ENCODE assay signal across 15 cellular contexts in the genomic region with DNA sequence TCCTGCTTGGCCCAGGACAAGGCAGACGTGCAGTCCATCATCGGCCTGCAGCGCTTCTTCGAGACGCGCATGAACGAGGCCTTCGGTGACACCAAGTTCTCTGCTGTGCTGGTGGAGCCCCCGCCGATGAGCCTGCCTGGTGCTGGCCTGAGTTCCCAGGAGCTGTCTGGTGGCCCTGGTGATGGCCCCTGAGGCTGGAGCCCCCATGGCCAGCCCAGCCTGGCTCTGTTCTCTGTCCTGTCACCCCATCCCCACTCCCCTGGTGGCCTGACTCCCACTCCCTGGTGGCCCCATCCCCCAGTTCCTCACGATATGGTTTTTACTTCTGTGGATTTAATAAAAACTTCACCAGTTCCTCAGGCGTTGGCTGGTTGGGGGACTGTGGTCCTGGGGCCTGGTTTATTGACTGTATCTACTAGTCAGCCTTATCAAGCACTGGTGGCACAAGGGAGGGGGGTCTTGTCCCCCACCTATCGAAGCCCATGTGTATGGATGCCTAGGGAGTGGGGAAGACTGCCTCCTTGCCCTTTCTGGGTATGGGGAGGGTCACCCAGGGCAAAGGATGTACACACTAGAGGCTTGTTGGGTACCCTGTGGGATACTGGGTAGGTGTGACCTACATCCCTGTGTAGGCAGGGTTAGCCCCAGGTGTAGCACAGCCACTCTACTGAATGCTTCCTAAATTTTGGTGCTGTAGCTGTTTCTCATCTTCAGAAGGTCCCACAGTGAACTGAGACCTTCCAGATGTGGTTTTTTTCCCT. TPM values are rescaled to one million over a fixed set of nuclear protein-coding genes. Genes with fewer than 3 reads are reported as not detected.
A peak's percentile ranks its signal among the peaks of the same experiment; 100 is the strongest.
DNase-seq lines count a peak whose midpoint lies in the region; TF ChIP-seq lines count a peak whose summit lies in the region.
"Had no signal": no experiment of that assay in that cellular context is flagged by ENCODE, and none has a peak within 500 bp of the region (broad histone marks: within the 10 kb centered on the region; RNA-seq: fewer than 3 reads in every experiment).

No MANE protein-coding gene starts in this region.

- no peaks in the 10 kb centered on the region for H3K9me3 Mint-ChIP-seq in activated CD4-positive, alpha-beta T cell treated with anti-CD3 and anti-CD28 coated beads, Interleukin-2, amount 10 ng/mL, durations not matched to agents 24 days and 14 days
- no peaks in the 10 kb centered on the region for H3K9me3 Mint-ChIP-seq in nephron

- H3K9me3 ChIP-seq in Peyer's patch, result no peaks in the 10 kb centered on the region
- H3K9me3 ChIP-seq: BE2C had no signal

- H3K4me3 Mint-ChIP-seq in activated CD4-positive, alpha-beta T cell treated with anti-CD3 and anti-CD28 coated beads, Interleukin-2, amount 10 ng/mL, durations not matched to agents 24 days and 14 days, result no peak overlapping the region
- H3K4me3 Mint-ChIP-seq in nephron, result peak overlapping the region; percentile 4 to 71 (median 42)
- H3K4me3 Mint-ChIP-seq: activated CD8-positive, alpha-beta memory T cell treated with anti-CD3 and anti-CD28 coated beads, Interleukin-2, amount 10 ng/mL, durations not matched to agents 7 days and 5 days had no signal

- DNase-seq in activated CD4-positive, alpha-beta T cell treated with anti-CD3 and anti-CD28 coated beads, Interleukin-2, amount 10 ng/mL, durations not matched to agents 24 days and 14 days, result peak; percentile 59
- DNase-seq in activated CD4-positive, alpha-beta T cell treated with anti-CD3 and anti-CD28 coated beads, Interleukin-2, amount 50 U/mL, for 48 hours, result no peak
- DNase-seq in NB4 (ENCODE audit: low read depth) (peak; percentile 12), NCI-H2029 treated with DMSO at 0.1 percent for 48 hours (lab: John Stamatoyannopoulos, UW) (no peak), Peyer's patch (no peak)
- DNase-seq: activated CD4-positive, alpha-beta T cell treated with anti-CD3 and anti-CD28 coated beads for 1 hour; activated CD8-positive, alpha-beta memory T cell treated with anti-CD3 and anti-CD28 coated beads, Interleukin-2, amount 10 ng/mL, durations not matched to agents 7 days and 5 days; activated naive CD4-positive, alpha-beta T cell treated with Interleukin-2 at 50 U/mL for 16 hours; BE2C; Calu3; glutamatergic neuron; left colon; NCI-H2081 treated with DMSO at 0.1 percent for 48 hours; stimulated activated CD4-positive, alpha-beta T cell treated with anti-CD3 and anti-CD28 coated beads, Interleukin-4, amount 100 ng/mL, for 24 hours had no signal

- peaks cover 83% of the 10 kb centered on the region for H3K36me3 Mint-ChIP-seq in activated CD4-positive, alpha-beta T cell treated with anti-CD3 and anti-CD28 coated beads, Interleukin-2, amount 10 ng/mL, durations not matched to agents 24 days and 14 days (ENCODE audit: low read depth)
- peaks cover 68% of the 10 kb centered on the region for H3K36me3 Mint-ChIP-seq in nephron (ENCODE audit: low read depth)

- H3K36me3 ChIP-seq in Peyer's patch, result peaks cover 0 to 63% (median 0%) of the 10 kb centered on the region in 3 donors

- intact Hi-C loops in activated CD4-positive, alpha-beta T cell treated with anti-CD3 and anti-CD28 coated beads, Interleukin-2, amount 10 ng/mL, durations not matched to agents 24 days and 14 days (cut with micrococcal nuclease), result no loop called here

- no peaks in the 10 kb centered on the region for H3K27me3 ChIP-seq in Peyer's patch

- H3K4me3 ChIP-seq in NB4 (ENCODE audit: low read depth, low read length) (no peak overlapping the region), Peyer's patch (no peak overlapping the region)

- no peak overlapping the region for H3K27ac Mint-ChIP-seq in activated CD4-positive, alpha-beta T cell treated with anti-CD3 and anti-CD28 coated beads, Interleukin-2, amount 10 ng/mL, durations not matched to agents 24 days and 14 days
- no peak overlapping the region for H3K27ac Mint-ChIP-seq in nephron
- H3K27ac Mint-ChIP-seq: activated CD8-positive, alpha-beta memory T cell treated with anti-CD3 and anti-CD28 coated beads, Interleukin-2, amount 10 ng/mL, durations not matched to agents 7 days and 5 days had no signal

- peaks cover 0 to 31% (median 27%) of the 10 kb centered on the region in 4 donors for H3K4me1 ChIP-seq in Peyer's patch

- TF ChIP-seq POLR2A in NB4 (IDR thresholded peaks at IDR 0.05; ENCODE audit: extremely low read depth, insufficient read length), result no peak
- no peak for TF ChIP-seq POLR2A in Peyer's patch (IDR thresholded peaks at IDR 0.05)

- H3K27me3 Mint-ChIP-seq in activated CD4-positive, alpha-beta T cell treated with anti-CD3 and anti-CD28 coated beads, Interleukin-2, amount 10 ng/mL, durations not matched to agents 24 days and 14 days, result no peaks in the 10 kb centered on the region
- no peaks in the 10 kb centered on the region for H3K27me3 Mint-ChIP-seq in nephron (ENCODE audit: low read depth)
- H3K27me3 Mint-ChIP-seq: activated CD8-positive, alpha-beta memory T cell treated with anti-CD3 and anti-CD28 coated beads, Interleukin-2, amount 10 ng/mL, durations not matched to agents 7 days and 5 days had no signal

- no peak overlapping the region for H3K27ac ChIP-seq in Peyer's patch

- TF ChIP-seq CTCF in NB4 (IDR thresholded peaks at IDR 0.05; ENCODE audit: low read depth, low read length) (no peak), nephron (IDR thresholded peaks at IDR 0.05; ENCODE audit: unreplicated experiment in 3 of 3) (no peak), Peyer's patch (IDR thresholded peaks at IDR 0.05) (no peak)

- peaks cover 45% of the 10 kb centered on the region for H3K4me1 Mint-ChIP-seq in activated CD4-positive, alpha-beta T cell treated with anti-CD3 and anti-CD28 coated beads, Interleukin-2, amount 10 ng/mL, durations not matched to agents 24 days and 14 days
- peaks cover 46% of the 10 kb centered on the region for H3K4me1 Mint-ChIP-seq in nephron

RNA-seq across cellular contexts. Expression of gene CHMP2A, which starts 4.4 kb away (rescaled TPM):
- 108 and 114 TPM in 2 replicates for total RNA-seq in activated CD4-positive, alpha-beta T cell treated with anti-CD3 and anti-CD28 coated beads, Interleukin-2, amount 10 ng/mL, durations not matched to agents 24 days and 14 days
- 100 to 1,000 TPM in 2 of 4 donors, 10 to 100 TPM in 2; 79.2 to 115 (median 101) TPM for total RNA-seq in Peyer's patch

RNA-seq across cellular contexts. Expression of gene TRIM28, which starts 6.7 kb away (rescaled TPM):
- 689 and 698 TPM in 2 replicates for total RNA-seq in activated CD4-positive, alpha-beta T cell treated with anti-CD3 and anti-CD28 coated beads, Interleukin-2, amount 10 ng/mL, durations not matched to agents 24 days and 14 days
- total RNA-seq in Peyer's patch, result 100 to 1,000 TPM; 164 to 281 (median 196) TPM

RNA-seq across cellular contexts. Expression of gene UBE2M, which starts 7.9 kb away (rescaled TPM):
- total RNA-seq in activated CD4-positive, alpha-beta T cell treated with anti-CD3 and anti-CD28 coated beads, Interleukin-2, amount 10 ng/mL, durations not matched to agents 24 days and 14 days, result 161 and 175 TPM in 2 replicates
- 10 to 100 TPM; 10.2 to 37.1 (median 18.5) TPM for total RNA-seq in Peyer's patch

RNA-seq across cellular contexts. Expression of gene MZF1, which starts 22.6 kb away (rescaled TPM):
- 21.6 and 23.7 TPM in 2 replicates for total RNA-seq in activated CD4-positive, alpha-beta T cell treated with anti-CD3 and anti-CD28 coated beads, Interleukin-2, amount 10 ng/mL, durations not matched to agents 24 days and 14 days
- 100 to 1,000 TPM in 1 of 4 donors, 10 to 100 TPM in 3; 60.9 to 123 (median 82.3) TPM for total RNA-seq in Peyer's patch

RNA-seq across cellular contexts. Expression of gene ZBTB45, which starts 30.9 kb away (rescaled TPM):
- 16.8 and 17.5 TPM in 2 replicates for total RNA-seq in activated CD4-positive, alpha-beta T cell treated with anti-CD3 and anti-CD28 coated beads, Interleukin-2, amount 10 ng/mL, durations not matched to agents 24 days and 14 days
- 10 to 100 TPM in 3 of 4 donors, 1 to 10 TPM in 1; 7.4 to 21.6 (median 14.3) TPM for total RNA-seq in Peyer's patch

Comparison
In these comparisons a context has a peak if more than half of its experiments do, and no peak if none do; other contexts are left out.
1. DNase-seq: peak in activated CD4-positive, alpha-beta T cell treated with anti-CD3 and anti-CD28 coated beads, Interleukin-2, amount 10 ng/mL, durations not matched to agents 24 days and 14 days (single experiment) and NB4 (single experiment); none in activated CD4-positive, alpha-beta T cell treated with anti-CD3 and anti-CD28 coated beads, Interleukin-2, amount 50 U/mL, for 48 hours (0 of 2), NCI-H2029 treated with DMSO at 0.1 percent for 48 hours (single experiment) and Peyer's patch (0 of 3).